ENCODE assay signal across 18 cellular contexts in the genomic region with DNA sequence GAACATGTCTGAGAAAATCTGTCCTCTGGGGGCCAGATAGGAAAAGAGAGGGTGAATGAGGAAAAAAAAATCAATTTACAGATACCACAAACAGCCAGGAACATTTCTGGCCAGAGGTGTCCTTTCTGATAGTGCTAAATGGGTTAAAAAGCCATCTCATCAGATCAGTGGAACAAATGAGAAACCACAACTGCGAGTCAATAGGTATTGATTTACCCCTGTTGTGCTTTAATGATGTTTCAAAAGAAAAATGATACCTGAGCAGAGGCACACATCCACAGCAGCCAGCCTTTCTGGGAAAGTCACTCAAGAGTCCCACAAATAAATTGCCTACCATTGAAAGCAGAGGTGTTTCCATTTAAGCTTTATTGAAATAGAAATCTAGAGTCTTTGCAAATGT.
DNase-seq lines count a peak whose midpoint lies in the region; ATAC-seq and FAIRE-seq lines count a peak whose summit lies in the region.
"Had no signal": no experiment of that assay in that cellular context is flagged by ENCODE, and none has a peak within 500 bp of the region (broad histone marks: within the 10 kb centered on the region; RNA-seq: fewer than 3 reads in every experiment).

No MANE protein-coding gene starts in this region.

- peak; percentile 61 for ATAC-seq in activated T-helper 17 cell treated with anti-CD3 and anti-CD28 coated beads, Interleukin-2, amount 50 U/mL, for 72 hours (replicated peaks)
- ATAC-seq in stimulated activated effector memory CD8-positive, alpha-beta T cell treated with anti-CD3 and anti-CD28 coated beads, Interleukin-12 subunit alpha, Interleukin-12 subunit beta, amount 100 ng/mL, for 72 hours: peak; percentile 46
- no peak for ATAC-seq in esophagus mucosa
- no peak for ATAC-seq in HG03095 (IDR thresholded peaks at IDR 0.05; ENCODE audit: unreplicated experiment)
- ATAC-seq: HepG2 had no signal

- H3K36me3 Mint-ChIP-seq in activated T-helper 17 cell treated with anti-CD3 and anti-CD28 coated beads, Interleukin-2, amount 50 U/mL, for 72 hours (ENCODE audit: low read depth): no peaks in the 10 kb centered on the region
- no peaks in the 10 kb centered on the region for H3K36me3 Mint-ChIP-seq in stimulated activated effector memory CD8-positive, alpha-beta T cell treated with anti-CD3 and anti-CD28 coated beads, Interleukin-12 subunit alpha, Interleukin-12 subunit beta, amount 100 ng/mL, for 72 hours
- H3K36me3 Mint-ChIP-seq: CD4-positive, CD25-positive, alpha-beta regulatory T cell had no signal

- no peaks in the 10 kb centered on the region for H3K27me3 Mint-ChIP-seq in activated T-helper 17 cell treated with anti-CD3 and anti-CD28 coated beads, Interleukin-2, amount 50 U/mL, for 72 hours
- H3K27me3 Mint-ChIP-seq: CD4-positive, CD25-positive, alpha-beta regulatory T cell had no signal

- H3K4me3 Mint-ChIP-seq in activated T-helper 17 cell treated with anti-CD3 and anti-CD28 coated beads, Interleukin-2, amount 50 U/mL, for 72 hours: peak overlapping the region; percentile 12
- no peak overlapping the region for H3K4me3 Mint-ChIP-seq in stimulated activated effector memory CD8-positive, alpha-beta T cell treated with anti-CD3 and anti-CD28 coated beads, Interleukin-12 subunit alpha, Interleukin-12 subunit beta, amount 100 ng/mL, for 72 hours
- H3K4me3 Mint-ChIP-seq: CD4-positive, CD25-positive, alpha-beta regulatory T cell; H9 had no signal

- peak overlapping the region; percentile 12 for H3K27ac Mint-ChIP-seq in activated T-helper 17 cell treated with anti-CD3 and anti-CD28 coated beads, Interleukin-2, amount 50 U/mL, for 72 hours
- H3K27ac Mint-ChIP-seq in stimulated activated effector memory CD8-positive, alpha-beta T cell treated with anti-CD3 and anti-CD28 coated beads, Interleukin-12 subunit alpha, Interleukin-12 subunit beta, amount 100 ng/mL, for 72 hours: no peak overlapping the region
- H3K27ac Mint-ChIP-seq: CD4-positive, CD25-positive, alpha-beta regulatory T cell; H9 had no signal

- DNase-seq in NCI-H2107 treated with DMSO at 0.1 percent for 48 hours (lab: John Stamatoyannopoulos, UW; ENCODE audit: unreplicated experiment): peak; percentile 79
- DNase-seq in NCI-H2107 (lab: John Stamatoyannopoulos, UW): no peak
- no peak for DNase-seq in HTR-8/SVneo (ENCODE audit: insufficient read length, low spot score)
- DNase-seq in stimulated activated effector memory CD8-positive, alpha-beta T cell treated with anti-CD3 and anti-CD28 coated beads, Interleukin-12 subunit alpha, Interleukin-12 subunit beta, amount 100 ng/mL, for 72 hours (ENCODE audit: low spot score in 2 of 2): no peak
- no peak for DNase-seq in D341Med (ENCODE audit: low spot score)
- DNase-seq: ACHN; CD4-positive, CD25-positive, alpha-beta regulatory T cell; DMS 273 treated with DMSO at 0.1 percent for 48 hours; DMS79; EL; GOT3; H9 had no signal

- peak; percentile 54 for FAIRE-seq in HTR-8/SVneo (lab: Jason Lieb, UNC)
- FAIRE-seq: G401.6, GM12892, HepG2 had no signal

- peaks cover 21% of the 10 kb centered on the region for H3K4me1 Mint-ChIP-seq in activated T-helper 17 cell treated with anti-CD3 and anti-CD28 coated beads, Interleukin-2, amount 50 U/mL, for 72 hours
- H3K4me1 Mint-ChIP-seq in stimulated activated effector memory CD8-positive, alpha-beta T cell treated with anti-CD3 and anti-CD28 coated beads, Interleukin-12 subunit alpha, Interleukin-12 subunit beta, amount 100 ng/mL, for 72 hours: peaks cover 37% of the 10 kb centered on the region

- H3K9me3 Mint-ChIP-seq in activated T-helper 17 cell treated with anti-CD3 and anti-CD28 coated beads, Interleukin-2, amount 50 U/mL, for 72 hours: no peaks in the 10 kb centered on the region
- H3K9me3 Mint-ChIP-seq in stimulated activated effector memory CD8-positive, alpha-beta T cell treated with anti-CD3 and anti-CD28 coated beads, Interleukin-12 subunit alpha, Interleukin-12 subunit beta, amount 100 ng/mL, for 72 hours: no peaks in the 10 kb centered on the region
- H3K9me3 Mint-ChIP-seq: CD4-positive, CD25-positive, alpha-beta regulatory T cell; H9 had no signal

Comparison
In these comparisons a context has a peak if more than half of its experiments do, and no peak if none do; other contexts are left out.
1. ATAC-seq: peak in activated T-helper 17 cell treated with anti-CD3 and anti-CD28 coated beads, Interleukin-2, amount 50 U/mL, for 72 hours (single experiment) and stimulated activated effector memory CD8-positive, alpha-beta T cell treated with anti-CD3 and anti-CD28 coated beads, Interleukin-12 subunit alpha, Interleukin-12 subunit beta, amount 100 ng/mL, for 72 hours (single experiment); none in esophagus mucosa (single experiment) and HG03095 (single experiment).